ENCODE assay signal across 8 cellular contexts in genomic region chr16:87461466-87461975, GRCh38. TPM values are rescaled to one million over a fixed set of nuclear protein-coding genes. Genes with fewer than 3 reads are reported as not detected.
DNase-seq lines count a peak whose midpoint lies in the region; ATAC-seq and TF ChIP-seq lines count a peak whose summit lies in the region.

No MANE protein-coding gene starts in this region.

- TF ChIP-seq CTCF in cardiac muscle cell (IDR thresholded peaks at IDR 0.05; ENCODE audit: low read depth, low read length) = peak; percentile 13

- H3K36me3 ChIP-seq in cardiac muscle cell = peaks cover 4% of the 10 kb centered on the region

- DNase-seq in Right ventricle myocardium superior (peak; percentile 72), Right ventricle myocardium inferior (ENCODE audit: missing footprints) (no peak), NCI-H1436 treated with DMSO at 0.1 percent for 48 hours (lab: John Stamatoyannopoulos, UW) (peak; percentile 34), cardiac muscle cell (ENCODE audit: low read depth in 1 of 2, low spot score in 1 of 2) (peak; percentile 33 to 89), renal cortical epithelial cell (ENCODE audit: low read depth) (peak; percentile 93), NCI-H446 (lab: John Stamatoyannopoulos, UW) (no peak)
- DNase-seq in activated CD4-positive, alpha-beta T cell treated with anti-CD3 and anti-CD28 coated beads for 48 hours = peak; percentile 40

- no peaks in the 10 kb centered on the region for H3K9me3 ChIP-seq in cardiac muscle cell (ENCODE audit: low read depth)

- no peaks in the 10 kb centered on the region for H3K27me3 ChIP-seq in cardiac muscle cell

- H3K4me3 ChIP-seq in cardiac muscle cell = no peak overlapping the region

- ATAC-seq in Right ventricle myocardium superior (ENCODE audit: poor library complexity) = peak; percentile 43
- no peak for ATAC-seq in Right ventricle myocardium inferior
- no peak for ATAC-seq in GM21528 (IDR thresholded peaks at IDR 0.05; ENCODE audit: low FRiP score, unreplicated experiment)

- no peak overlapping the region for H3K27ac ChIP-seq in cardiac muscle cell

- intact Hi-C loops in Right ventricle myocardium superior (cut with DNase I) (no loop called here), Right ventricle myocardium inferior (cut with DNase I) (no loop called here)

- peaks cover 29% of the 10 kb centered on the region for H3K4me1 ChIP-seq in cardiac muscle cell (ENCODE audit: low read depth)

RNA-seq across cellular contexts. Expression of gene ZCCHC14, which starts 31.3 kb away (rescaled TPM):
- 13.2 TPM for total RNA-seq in Right ventricle myocardium superior
- 14.4 TPM for total RNA-seq in Right ventricle myocardium inferior
- total RNA-seq in cardiac muscle cell = 10.7 and 23.2 TPM in 2 replicates
- polyA plus RNA-seq in cardiac muscle cell = 7.9 and 8.2 TPM in 2 replicates
- 4.9 and 24.8 TPM in 2 replicates for total RNA-seq in renal cortical epithelial cell

Comparison
In these comparisons a context has a peak if more than half of its experiments do, and no peak if none do; other contexts are left out.
1. DNase-seq: peak in Right ventricle myocardium superior (single experiment), NCI-H1436 treated with DMSO at 0.1 percent for 48 hours (single experiment), activated CD4-positive, alpha-beta T cell treated with anti-CD3 and anti-CD28 coated beads for 48 hours (single experiment), cardiac muscle cell (2 of 2) and renal cortical epithelial cell (single experiment); none in Right ventricle myocardium inferior (single experiment) and NCI-H446 (0 of 2).